In the genomic region with DNA sequence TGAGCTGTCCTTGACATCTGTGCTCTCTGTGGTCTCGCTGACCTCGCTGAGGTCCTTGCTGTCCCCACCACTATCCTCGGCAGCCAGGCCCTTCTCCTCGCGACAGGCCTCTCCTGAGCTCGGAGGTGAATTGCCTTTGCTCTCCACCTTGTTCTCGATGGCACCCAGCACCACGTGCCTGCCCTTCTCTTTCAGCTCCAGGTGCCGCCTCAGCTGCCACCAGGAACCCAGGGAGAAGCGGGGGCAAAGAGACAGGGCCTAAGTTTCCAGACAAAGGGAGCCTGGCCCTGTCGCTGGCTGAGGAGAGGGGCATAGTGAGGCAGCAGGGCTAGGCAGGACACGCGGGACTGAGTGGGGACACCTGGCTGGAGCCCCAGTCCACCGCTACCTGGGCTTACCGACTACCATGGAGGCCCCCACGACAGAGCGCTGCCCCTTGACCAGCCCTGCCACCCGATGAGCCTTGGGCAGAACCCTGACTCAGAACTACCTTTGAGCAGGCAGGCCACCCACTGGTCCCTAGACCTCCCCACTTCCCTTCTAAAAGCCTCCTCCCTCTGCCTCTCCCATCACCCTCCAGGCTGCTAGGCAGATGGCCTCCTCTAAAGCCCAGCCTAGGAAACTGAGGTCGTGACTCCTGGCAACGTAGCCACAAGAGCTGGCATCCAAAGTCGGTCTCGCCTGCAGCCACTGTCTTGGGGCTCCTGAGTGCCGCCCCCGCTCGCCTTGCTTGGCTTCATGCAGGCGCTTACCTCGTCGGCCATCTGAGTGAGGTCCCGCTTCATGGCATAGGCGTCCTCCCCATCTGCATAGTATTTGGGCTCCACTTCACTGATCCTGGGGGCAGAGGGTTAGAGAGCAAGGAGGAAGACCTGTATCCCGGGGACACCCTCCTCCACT, we compare ENCODE assay signal across 1 cellular context.
TF ChIP-seq lines count a peak whose summit lies in the region.

No MANE protein-coding gene starts in this region.

TF ChIP-seq in HepG2, 621 proteins besides CTCF, POLR2A, EP300 and RAD21:
- TF ChIP-seq RBFOX2 (IDR thresholded peaks at IDR 0.05; ENCODE audit: low read depth, low read length) (0 out of 2 replicates have a peak, but pooled peaks have one; percentile 23), GATAD1 (CRISPR knock-in tag; IDR thresholded peaks at IDR 0.05) (no peak), ZNF614 (CRISPR knock-in tag; IDR thresholded peaks at IDR 0.05; ENCODE audit: borderline replicate concordance) (no peak), AGO2 (optimal IDR thresholded peaks at IDR 0.05; ENCODE audit: low read depth, low read length) (peak; percentile 26), HOXA3 (CRISPR knock-in tag; IDR thresholded peaks at IDR 0.05) (no peak), ZNF17 (CRISPR knock-in tag; IDR thresholded peaks at IDR 0.05) (no peak), PCBP1 (IDR thresholded peaks at IDR 0.05; ENCODE audit: borderline replicate concordance, low read depth, low read length) (no peak)
- TF ChIP-seq, protein P1, sequence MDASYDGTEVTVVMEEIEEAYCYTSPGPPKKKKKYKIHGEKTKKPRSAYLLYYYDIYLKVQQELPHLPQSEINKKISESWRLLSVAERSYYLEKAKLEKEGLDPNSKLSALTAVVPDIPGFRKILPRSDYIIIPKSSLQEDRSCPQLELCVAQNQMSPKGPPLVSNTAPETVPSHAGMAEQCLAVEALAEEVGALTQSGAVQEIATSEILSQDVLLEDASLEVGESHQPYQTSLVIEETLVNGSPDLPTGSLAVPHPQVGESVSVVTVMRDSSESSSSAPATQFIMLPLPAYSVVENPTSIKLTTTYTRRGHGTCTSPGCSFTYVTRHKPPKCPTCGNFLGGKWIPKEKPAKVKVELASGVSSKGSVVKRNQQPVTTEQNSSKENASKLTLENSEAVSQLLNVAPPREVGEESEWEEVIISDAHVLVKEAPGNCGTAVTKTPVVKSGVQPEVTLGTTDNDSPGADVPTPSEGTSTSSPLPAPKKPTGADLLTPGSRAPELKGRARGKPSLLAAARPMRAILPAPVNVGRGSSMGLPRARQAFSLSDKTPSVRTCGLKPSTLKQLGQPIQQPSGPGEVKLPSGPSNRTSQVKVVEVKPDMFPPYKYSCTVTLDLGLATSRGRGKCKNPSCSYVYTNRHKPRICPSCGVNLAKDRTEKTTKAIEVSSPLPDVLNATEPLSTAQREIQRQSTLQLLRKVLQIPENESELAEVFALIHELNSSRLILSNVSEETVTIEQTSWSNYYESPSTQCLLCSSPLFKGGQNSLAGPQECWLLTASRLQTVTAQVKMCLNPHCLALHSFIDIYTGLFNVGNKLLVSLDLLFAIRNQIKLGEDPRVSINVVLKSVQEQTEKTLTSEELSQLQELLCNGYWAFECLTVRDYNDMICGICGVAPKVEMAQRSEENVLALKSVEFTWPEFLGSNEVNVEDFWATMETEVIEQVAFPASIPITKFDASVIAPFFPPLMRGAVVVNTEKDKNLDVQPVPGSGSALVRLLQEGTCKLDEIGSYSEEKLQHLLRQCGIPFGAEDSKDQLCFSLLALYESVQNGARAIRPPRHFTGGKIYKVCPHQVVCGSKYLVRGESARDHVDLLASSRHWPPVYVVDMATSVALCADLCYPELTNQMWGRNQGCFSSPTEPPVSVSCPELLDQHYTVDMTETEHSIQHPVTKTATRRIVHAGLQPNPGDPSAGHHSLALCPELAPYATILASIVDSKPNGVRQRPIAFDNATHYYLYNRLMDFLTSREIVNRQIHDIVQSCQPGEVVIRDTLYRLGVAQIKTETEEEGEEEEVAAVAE (CRISPR knock-in tag; IDR thresholded peaks at IDR 0.05; ENCODE audit: borderline replicate concordance): no peak
- TF ChIP-seq, protein P2, sequence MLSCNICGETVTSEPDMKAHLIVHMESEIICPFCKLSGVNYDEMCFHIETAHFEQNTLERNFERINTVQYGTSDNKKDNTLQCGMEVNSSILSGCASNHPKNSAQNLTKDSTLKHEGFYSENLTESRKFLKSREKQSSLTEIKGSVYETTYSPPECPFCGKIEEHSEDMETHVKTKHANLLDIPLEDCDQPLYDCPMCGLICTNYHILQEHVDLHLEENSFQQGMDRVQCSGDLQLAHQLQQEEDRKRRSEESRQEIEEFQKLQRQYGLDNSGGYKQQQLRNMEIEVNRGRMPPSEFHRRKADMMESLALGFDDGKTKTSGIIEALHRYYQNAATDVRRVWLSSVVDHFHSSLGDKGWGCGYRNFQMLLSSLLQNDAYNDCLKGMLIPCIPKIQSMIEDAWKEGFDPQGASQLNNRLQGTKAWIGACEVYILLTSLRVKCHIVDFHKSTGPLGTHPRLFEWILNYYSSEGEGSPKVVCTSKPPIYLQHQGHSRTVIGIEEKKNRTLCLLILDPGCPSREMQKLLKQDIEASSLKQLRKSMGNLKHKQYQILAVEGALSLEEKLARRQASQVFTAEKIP (CRISPR knock-in tag; IDR thresholded peaks at IDR 0.05; ENCODE audit: borderline replicate concordance): no peak
- TF ChIP-seq, protein P3, sequence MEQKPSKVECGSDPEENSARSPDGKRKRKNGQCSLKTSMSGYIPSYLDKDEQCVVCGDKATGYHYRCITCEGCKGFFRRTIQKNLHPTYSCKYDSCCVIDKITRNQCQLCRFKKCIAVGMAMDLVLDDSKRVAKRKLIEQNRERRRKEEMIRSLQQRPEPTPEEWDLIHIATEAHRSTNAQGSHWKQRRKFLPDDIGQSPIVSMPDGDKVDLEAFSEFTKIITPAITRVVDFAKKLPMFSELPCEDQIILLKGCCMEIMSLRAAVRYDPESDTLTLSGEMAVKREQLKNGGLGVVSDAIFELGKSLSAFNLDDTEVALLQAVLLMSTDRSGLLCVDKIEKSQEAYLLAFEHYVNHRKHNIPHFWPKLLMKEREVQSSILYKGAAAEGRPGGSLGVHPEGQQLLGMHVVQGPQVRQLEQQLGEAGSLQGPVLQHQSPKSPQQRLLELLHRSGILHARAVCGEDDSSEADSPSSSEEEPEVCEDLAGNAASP (CRISPR knock-in tag; IDR thresholded peaks at IDR 0.05; ENCODE audit: borderline replicate concordance): no peak
